In the genomic region with DNA sequence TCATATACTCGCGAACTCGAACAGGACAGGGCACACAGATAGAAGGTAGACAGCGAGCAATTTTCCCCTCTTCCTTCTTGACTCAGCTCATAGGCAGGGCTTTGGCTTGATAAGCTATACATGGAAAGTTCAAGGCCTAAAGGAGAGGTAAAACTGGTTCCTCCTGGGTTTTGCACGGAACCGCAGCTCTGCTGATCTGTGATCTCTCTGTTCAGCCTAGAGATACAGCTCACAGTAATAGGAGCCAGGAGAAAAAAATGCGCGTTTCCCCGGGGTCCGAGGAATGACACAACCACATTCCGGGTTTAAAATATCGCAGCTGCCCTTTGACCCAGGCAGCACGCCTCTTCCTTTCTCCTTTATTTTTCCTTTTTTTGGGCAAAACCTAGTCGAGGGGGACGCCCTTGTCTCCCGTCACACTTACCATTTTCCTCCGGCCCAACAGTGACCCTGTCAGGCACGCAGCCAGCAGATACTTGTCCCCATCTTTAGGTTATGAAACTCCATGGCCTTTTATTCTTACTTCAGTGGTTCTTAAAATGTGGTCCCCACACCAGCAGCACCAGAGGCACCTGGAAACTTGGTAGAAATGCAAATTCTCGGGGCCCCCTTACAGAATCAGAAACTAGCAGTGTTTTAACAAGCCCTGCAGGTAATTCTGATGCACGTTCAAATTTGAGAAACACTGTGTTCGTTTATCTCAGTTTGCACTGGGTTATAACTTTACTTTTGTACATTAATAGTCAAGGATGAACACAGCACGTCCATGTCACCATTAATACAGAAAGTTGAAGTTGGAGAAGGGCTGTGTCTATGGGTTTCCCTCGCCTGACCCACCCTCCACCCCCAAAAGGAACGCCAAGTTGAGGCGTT, we compare ENCODE assay signal across 1 cellular context.
TF ChIP-seq lines count a peak whose summit lies in the region.

No MANE protein-coding gene starts in this region.

TF ChIP-seq in HepG2, 621 proteins besides CTCF, POLR2A, EP300 and RAD21 (continues in another document):
- TF ChIP-seq ZNF703 (CRISPR knock-in tag; IDR thresholded peaks at IDR 0.05; ENCODE audit: borderline replicate concordance) (no peak), HDAC1 (CRISPR knock-in tag; IDR thresholded peaks at IDR 0.05) (peak; percentile 17; the same call in 1 of the 2 replicates), POLR2G (IDR thresholded peaks at IDR 0.05; ENCODE audit: low read depth, low read length) (peak; percentile 27; the same call in 1 of the 2 replicates), FOXK1 (CRISPR knock-in tag; IDR thresholded peaks at IDR 0.05; ENCODE audit: borderline replicate concordance, low read depth) (no peak), CCDC6 (CRISPR knock-in tag; IDR thresholded peaks at IDR 0.05) (0 out of 2 replicates have a peak, but pooled peaks have one; percentile 42), HNF4A (CRISPR knock-in tag; IDR thresholded peaks at IDR 0.05) (no peak; the same call in 1 of the 2 replicates), ZSCAN5A (CRISPR knock-in tag; IDR thresholded peaks at IDR 0.05; ENCODE audit: borderline replicate concordance) (peak; percentile 61; the same call in 1 of the 2 replicates), NFAT5 (CRISPR knock-in tag; IDR thresholded peaks at IDR 0.05) (no peak), NAIF1 (CRISPR knock-in tag; IDR thresholded peaks at IDR 0.05; ENCODE audit: borderline replicate concordance) (no peak), HNF4G (IDR thresholded peaks at IDR 0.05; ENCODE audit: borderline replicate concordance, low read depth, low read length) (peak; percentile 61; the same call in 1 of the 2 replicates), HNF4G (CRISPR knock-in tag; IDR thresholded peaks at IDR 0.05; ENCODE audit: borderline replicate concordance, low read depth) (0 out of 2 replicates have a peak, but pooled peaks have one; percentile 17), MEIS1 (CRISPR knock-in tag; IDR thresholded peaks at IDR 0.05; ENCODE audit: borderline replicate concordance) (0 out of 2 replicates have a peak, but pooled peaks have one; percentile 10), SIN3A (IDR thresholded peaks at IDR 0.05; ENCODE audit: borderline replicate concordance, low read depth, low read length) (0 out of 2 replicates have a peak, but pooled peaks have one; percentile 16), MED1 (CRISPR knock-in tag; IDR thresholded peaks at IDR 0.05) (no peak), JUN (CRISPR knock-in tag; IDR thresholded peaks at IDR 0.05) (0 out of 2 replicates have a peak, but pooled peaks have one; percentile 9), ZNF841 (CRISPR knock-in tag; IDR thresholded peaks at IDR 0.05; ENCODE audit: borderline replicate concordance) (no peak), ZNF556 (CRISPR knock-in tag; IDR thresholded peaks at IDR 0.05; ENCODE audit: borderline replicate concordance) (no peak), SRF (IDR thresholded peaks at IDR 0.05; ENCODE audit: low read depth, low read length) (peak; percentile 57; the same call in 1 of the 2 replicates), ZNF44 (CRISPR knock-in tag; IDR thresholded peaks at IDR 0.05) (peak; percentile 28; the same call in 1 of the 2 replicates), ZNF577 (CRISPR knock-in tag; IDR thresholded peaks at IDR 0.05; ENCODE audit: borderline replicate concordance, low read depth) (no peak), NR2F6 (IDR thresholded peaks at IDR 0.05) (peak; percentile 82), NR2F6 (CRISPR knock-in tag; IDR thresholded peaks at IDR 0.05) (peak; percentile 81), FOXA3 (CRISPR knock-in tag; IDR thresholded peaks at IDR 0.05) (no peak), FOSL2 (CRISPR knock-in tag; IDR thresholded peaks at IDR 0.05) (peak; percentile 31; the same call in 1 of the 2 replicates), RXRB (CRISPR knock-in tag; IDR thresholded peaks at IDR 0.05; ENCODE audit: borderline replicate concordance) (peak; percentile 20; the same call in 1 of the 2 replicates), ZBTB46 (CRISPR knock-in tag; IDR thresholded peaks at IDR 0.05; ENCODE audit: borderline replicate concordance) (no peak), CEBPG (CRISPR knock-in tag; IDR thresholded peaks at IDR 0.05) (peak; percentile 55; the same call in 1 of the 2 replicates), PHF21A (CRISPR knock-in tag; IDR thresholded peaks at IDR 0.05) (peak; percentile 85; the same call in 1 of the 2 replicates), MEF2D (CRISPR knock-in tag; IDR thresholded peaks at IDR 0.05) (peak; percentile 25; the same call in 1 of the 2 replicates), POLR2AphosphoS5 (IDR thresholded peaks at IDR 0.05; ENCODE audit: low read depth, low read length) (0 out of 2 replicates have a peak, but pooled peaks have one; percentile 27), SP1 (IDR thresholded peaks at IDR 0.05) (no peak), SP1 (CRISPR knock-in tag; IDR thresholded peaks at IDR 0.05) (no peak), ZNF567 (CRISPR knock-in tag; IDR thresholded peaks at IDR 0.05; ENCODE audit: borderline replicate concordance) (no peak), PPARG (CRISPR knock-in tag; conservative IDR thresholded peaks at IDR 0.05) (peak; percentile 73), RARA (CRISPR knock-in tag; IDR thresholded peaks at IDR 0.05) (no peak; the same call in 1 of the 2 replicates), ZNF781 (CRISPR knock-in tag; IDR thresholded peaks at IDR 0.05; ENCODE audit: borderline replicate concordance, not compliant biosample characterization) (peak; percentile 34), ARID2 (CRISPR knock-in tag; IDR thresholded peaks at IDR 0.05; ENCODE audit: borderline replicate concordance) (no peak), DMAP1 (CRISPR knock-in tag; IDR thresholded peaks at IDR 0.05) (0 out of 2 replicates have a peak, but pooled peaks have one; percentile 29)
- TF ChIP-seq, protein P1, sequence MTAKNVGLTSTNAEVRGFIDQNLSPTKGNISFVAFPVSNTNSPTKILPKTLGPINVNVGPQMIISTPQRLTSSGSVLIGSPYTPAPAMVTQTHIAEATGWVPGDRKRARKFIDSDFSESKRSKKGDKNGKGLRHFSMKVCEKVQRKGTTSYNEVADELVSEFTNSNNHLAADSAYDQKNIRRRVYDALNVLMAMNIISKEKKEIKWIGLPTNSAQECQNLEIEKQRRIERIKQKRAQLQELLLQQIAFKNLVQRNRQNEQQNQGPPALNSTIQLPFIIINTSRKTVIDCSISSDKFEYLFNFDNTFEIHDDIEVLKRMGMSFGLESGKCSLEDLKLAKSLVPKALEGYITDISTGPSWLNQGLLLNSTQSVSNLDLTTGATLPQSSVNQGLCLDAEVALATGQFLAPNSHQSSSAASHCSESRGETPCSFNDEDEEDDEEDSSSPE (CRISPR knock-in tag; IDR thresholded peaks at IDR 0.05): peak; percentile 15; the same call in 1 of the 2 replicates
- TF ChIP-seq, protein P2, sequence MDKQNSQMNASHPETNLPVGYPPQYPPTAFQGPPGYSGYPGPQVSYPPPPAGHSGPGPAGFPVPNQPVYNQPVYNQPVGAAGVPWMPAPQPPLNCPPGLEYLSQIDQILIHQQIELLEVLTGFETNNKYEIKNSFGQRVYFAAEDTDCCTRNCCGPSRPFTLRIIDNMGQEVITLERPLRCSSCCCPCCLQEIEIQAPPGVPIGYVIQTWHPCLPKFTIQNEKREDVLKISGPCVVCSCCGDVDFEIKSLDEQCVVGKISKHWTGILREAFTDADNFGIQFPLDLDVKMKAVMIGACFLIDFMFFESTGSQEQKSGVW (CRISPR knock-in tag; IDR thresholded peaks at IDR 0.05; ENCODE audit: borderline replicate concordance): peak; percentile 46; the same call in 1 of the 2 replicates
- TF ChIP-seq, protein P3, sequence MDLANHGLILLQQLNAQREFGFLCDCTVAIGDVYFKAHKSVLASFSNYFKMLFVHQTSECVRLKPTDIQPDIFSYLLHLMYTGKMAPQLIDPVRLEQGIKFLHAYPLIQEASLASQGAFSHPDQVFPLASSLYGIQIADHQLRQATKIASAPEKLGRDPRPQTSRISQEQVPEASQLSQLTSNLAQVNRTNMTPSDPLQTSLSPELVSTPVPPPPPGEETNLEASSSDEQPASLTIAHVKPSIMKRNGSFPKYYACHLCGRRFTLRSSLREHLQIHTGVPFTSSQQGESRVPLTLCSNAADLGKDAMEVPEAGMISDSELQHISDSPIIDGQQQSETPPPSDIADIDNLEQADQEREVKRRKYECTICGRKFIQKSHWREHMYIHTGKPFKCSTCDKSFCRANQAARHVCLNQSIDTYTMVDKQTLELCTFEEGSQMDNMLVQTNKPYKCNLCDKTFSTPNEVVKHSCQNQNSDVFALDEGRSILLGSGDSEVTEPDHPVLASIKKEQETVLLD (CRISPR knock-in tag; IDR thresholded peaks at IDR 0.05; ENCODE audit: low read depth): peak; percentile 10; the same call in 1 of the 2 replicates
- TF ChIP-seq, protein P4, sequence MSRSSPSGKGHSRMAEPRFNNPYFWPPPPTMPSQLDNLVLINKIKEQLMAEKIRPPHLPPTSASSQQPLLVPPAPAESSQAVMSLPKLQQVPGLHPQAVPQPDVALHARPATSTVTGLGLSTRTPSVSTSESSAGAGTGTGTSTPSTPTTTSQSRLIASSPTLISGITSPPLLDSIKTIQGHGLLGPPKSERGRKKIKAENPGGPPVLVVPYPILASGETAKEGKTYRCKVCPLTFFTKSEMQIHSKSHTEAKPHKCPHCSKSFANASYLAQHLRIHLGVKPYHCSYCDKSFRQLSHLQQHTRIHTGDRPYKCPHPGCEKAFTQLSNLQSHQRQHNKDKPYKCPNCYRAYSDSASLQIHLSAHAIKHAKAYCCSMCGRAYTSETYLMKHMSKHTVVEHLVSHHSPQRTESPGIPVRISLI (CRISPR knock-in tag; IDR thresholded peaks at IDR 0.05; ENCODE audit: borderline replicate concordance): peak; percentile 71; the same call in 1 of the 2 replicates
- TF ChIP-seq, protein P5, sequence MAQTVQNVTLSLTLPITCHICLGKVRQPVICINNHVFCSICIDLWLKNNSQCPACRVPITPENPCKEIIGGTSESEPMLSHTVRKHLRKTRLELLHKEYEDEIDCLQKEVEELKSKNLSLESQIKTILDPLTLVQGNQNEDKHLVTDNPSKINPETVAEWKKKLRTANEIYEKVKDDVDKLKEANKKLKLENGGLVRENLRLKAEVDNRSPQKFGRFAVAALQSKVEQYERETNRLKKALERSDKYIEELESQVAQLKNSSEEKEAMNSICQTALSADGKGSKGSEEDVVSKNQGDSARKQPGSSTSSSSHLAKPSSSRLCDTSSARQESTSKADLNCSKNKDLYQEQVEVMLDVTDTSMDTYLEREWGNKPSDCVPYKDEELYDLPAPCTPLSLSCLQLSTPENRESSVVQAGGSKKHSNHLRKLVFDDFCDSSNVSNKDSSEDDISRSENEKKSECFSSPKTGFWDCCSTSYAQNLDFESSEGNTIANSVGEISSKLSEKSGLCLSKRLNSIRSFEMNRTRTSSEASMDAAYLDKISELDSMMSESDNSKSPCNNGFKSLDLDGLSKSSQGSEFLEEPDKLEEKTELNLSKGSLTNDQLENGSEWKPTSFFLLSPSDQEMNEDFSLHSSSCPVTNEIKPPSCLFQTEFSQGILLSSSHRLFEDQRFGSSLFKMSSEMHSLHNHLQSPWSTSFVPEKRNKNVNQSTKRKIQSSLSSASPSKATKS (CRISPR knock-in tag; IDR thresholded peaks at IDR 0.05): 0 out of 2 replicates have a peak, but pooled peaks have one; percentile 37
